In genomic region chr6:31871068-31871659, GRCh38 we compare ENCODE assay signal across 18 cellular contexts. TPM values are rescaled to one million over a fixed set of nuclear protein-coding genes. Genes with fewer than 3 reads are reported as not detected.
DNase-seq lines count a peak whose midpoint lies in the region; ATAC-seq and TF ChIP-seq lines count a peak whose summit lies in the region.
"Had no signal": no experiment of that assay in that cellular context is flagged by ENCODE, and none has a peak within 500 bp of the region (broad histone marks: within the 10 kb centered on the region; RNA-seq: fewer than 3 reads in every experiment).

No MANE protein-coding gene starts in this region.

- H4K91ac ChIP-seq in mesenchymal stem cell (ENCODE audit: low read length): peak overlapping the region; percentile 35

- H3K4me1 ChIP-seq in HEK293 (ENCODE audit: control insufficient read depth, insufficient read depth, low read length) (peaks cover 2% of the 10 kb centered on the region; the same call in 1 of the 2 replicates), mesenchymal stem cell (ENCODE audit: control insufficient read depth, insufficient read depth, low read depth, low read length) (peaks cover 17% of the 10 kb centered on the region), vagina (peaks cover 8% of the 10 kb centered on the region)
- H3K4me1 ChIP-seq: testis had no signal

- H2AK5ac ChIP-seq in mesenchymal stem cell (ENCODE audit: low read length, severe bottlenecking): no peak overlapping the region

- H3K18ac ChIP-seq in mesenchymal stem cell (ENCODE audit: low read depth in 1 of 2, low read length in 2 of 2): peak overlapping the region in 1 of 2 experiments; percentile 46

- no peak for TF ChIP-seq CTCF in HEK293 (tag by site-specific recombination; IDR thresholded peaks at IDR 0.05)
- no peak for TF ChIP-seq CTCF in vagina (IDR thresholded peaks at IDR 0.05)

- H3K79me1 ChIP-seq in mesenchymal stem cell (replicated peaks; ENCODE audit: low read length, poor library complexity, severe bottlenecking): no peaks in the 10 kb centered on the region

- H3K14ac ChIP-seq in mesenchymal stem cell (ENCODE audit: low read length in 2 of 2): peak overlapping the region in 1 of 2 experiments; percentile 67

- H3K23ac ChIP-seq in mesenchymal stem cell (ENCODE audit: low read length in 2 of 2): no peak overlapping the region

- peak overlapping the region in 1 of 2 experiments; percentile 25 for H2BK12ac ChIP-seq in mesenchymal stem cell (ENCODE audit: low read length in 2 of 2)

- H3K4ac ChIP-seq in mesenchymal stem cell (ENCODE audit: low read depth in 1 of 2, low read length in 2 of 2): no peak overlapping the region

- H3K36me3 ChIP-seq in HEK293 (ENCODE audit: control insufficient read depth in 2 of 2, insufficient read depth in 1 of 2, low read length in 2 of 2) (no peaks in the 10 kb centered on the region), mesenchymal stem cell (ENCODE audit: control insufficient read depth in 1 of 2, insufficient read depth in 2 of 2, low read depth in 1 of 2, low read length in 2 of 2) (no peaks in the 10 kb centered on the region), vagina (no peaks in the 10 kb centered on the region)

- H3K27me3 ChIP-seq in mesenchymal stem cell (ENCODE audit: control insufficient read depth in 1 of 2, insufficient read depth in 1 of 2, low read length in 2 of 2): peaks cover 0 to 23% of the 10 kb centered on the region in 2 experiments
- no peaks in the 10 kb centered on the region for H3K27me3 ChIP-seq in vagina
- H3K27me3 ChIP-seq: testis had no signal

- H3K4me2 ChIP-seq in mesenchymal stem cell (ENCODE audit: low read length, poor library complexity, severe bottlenecking): no peak overlapping the region

- H3K9ac ChIP-seq in mesenchymal stem cell (ENCODE audit: low read length): no peak overlapping the region

- POLR2A ChIA-PET in HEK293 (lab: Yijun Ruan, JAX): interaction anchor here (1.5 to 2.0 kb wide), 2 partner anchors 8 to 44 kb away, joined by 4 to 8 read pairs; partner anchors contain the start of genes HSPA1B and NEU1

- intact Hi-C loops in vagina (cut with DNase I): no loop called here

- H3K9me3 ChIP-seq in HEK293 (ENCODE audit: control insufficient read depth, insufficient read depth, low read depth, low read length) (no peaks in the 10 kb centered on the region), mesenchymal stem cell (ENCODE audit: control insufficient read depth, low read length) (no peaks in the 10 kb centered on the region), vagina (no peaks in the 10 kb centered on the region)
- H3K9me3 ChIP-seq: testis had no signal

- no peak for TF ChIP-seq POLR2A in vagina (IDR thresholded peaks at IDR 0.05)

- H3K4me3 ChIP-seq in HEK293 (ENCODE audit: low read depth, low read length) (no peak overlapping the region), mesenchymal stem cell (ENCODE audit: insufficient read depth in 1 of 2, low read depth in 1 of 2, low read length in 2 of 2) (no peak overlapping the region), vagina (no peak overlapping the region)
- H3K4me3 ChIP-seq: testis had no signal

- no peak for ATAC-seq in GM21619 (IDR thresholded peaks at IDR 0.05; ENCODE audit: unreplicated experiment)
- ATAC-seq: activated CD4-positive, CD25-positive, alpha-beta regulatory T cell treated with anti-CD3 and anti-CD28 coated beads, Interleukin-2, amount 50 U/mL, for 24 hours; T-cell had no signal

- WGBS in mesenchymal stem cell: 59% methylated on average over 8 of the region's 9 CpGs

- peak; percentile 40 for DNase-seq in astrocyte of the hippocampus (ENCODE audit: low read depth, low spot score)
- no peak for DNase-seq in mesenchymal stem cell
- no peak for DNase-seq in vagina (ENCODE audit: extremely low spot score in 2 of 2)
- DNase-seq in HuH-7.5 (ENCODE audit: low spot score): no peak
- no peak for DNase-seq in NCI-H1105 (lab: John Stamatoyannopoulos, UW)
- DNase-seq: activated naive CD4-positive, alpha-beta T cell treated with anti-CD3 and anti-CD28 coated beads, Interleukin-2, amount 10 ng/mL, durations not matched to agents 7 days and 5 days; central memory CD4-positive, alpha-beta T cell; COR-L47; glutamatergic neuron; KBM-7; kidney glomerular epithelial cell; NCI-H1436; NCI-H446 treated with DMSO at 0.1 percent for 48 hours; T-cell; testis had no signal

- H2BK5ac ChIP-seq in mesenchymal stem cell (ENCODE audit: low read depth, low read length, poor library complexity, severe bottlenecking): no peak overlapping the region

- H2AFZ ChIP-seq in mesenchymal stem cell (ENCODE audit: low read depth, low read length): peak overlapping the region; percentile 66

- H4K8ac ChIP-seq in mesenchymal stem cell (ENCODE audit: low read length): peak overlapping the region; percentile 38

- CTCF ChIA-PET in HEK293 (lab: Yijun Ruan, JAX): interaction anchor here (1.5 kb wide), 1 partner anchor 17 kb away, joined by 3 read pairs; no protein-coding TSS in a partner anchor

- no peak overlapping the region for H3K27ac ChIP-seq in HEK293 (ENCODE audit: extremely low read depth, low read depth, low read length)
- no peak overlapping the region for H3K27ac ChIP-seq in mesenchymal stem cell (ENCODE audit: low read length, poor library complexity, severe bottlenecking)
- peak overlapping the region; percentile 39 for H3K27ac ChIP-seq in vagina
- H3K27ac ChIP-seq: testis had no signal

- peak overlapping the region; percentile 56 for H2BK15ac ChIP-seq in mesenchymal stem cell (ENCODE audit: low read depth, poor library complexity, severe bottlenecking)

- no peak overlapping the region for H2BK120ac ChIP-seq in mesenchymal stem cell (ENCODE audit: low read depth, low read length)

TF ChIP-seq in HEK293, 187 proteins besides CTCF, POLR2A, EP300 and RAD21 (continues in another document):
- no peak for TF ChIP-seq ZNF518A (tag by site-specific recombination; conservative IDR thresholded peaks at IDR 0.05; ENCODE audit: low read depth)
- no peak for TF ChIP-seq ZBTB6 (tag by site-specific recombination; IDR thresholded peaks at IDR 0.05)
- TF ChIP-seq ZNF449 (tag by site-specific recombination; IDR thresholded peaks at IDR 0.05): no peak

RNA-seq across cellular contexts. Expression of gene SLC44A4, which starts 7.6 kb away (rescaled TPM):
- polyA plus RNA-seq in mesenchymal stem cell (2013, experiment 1 of 2): 0.03 TPM
- polyA plus RNA-seq in mesenchymal stem cell (2013, experiment 2 of 2): not detected
- 5.9 TPM for total RNA-seq in vagina

RNA-seq across cellular contexts. Expression of gene NEU1, which starts 8.5 kb away (rescaled TPM):
- polyA plus RNA-seq in mesenchymal stem cell (2013, experiment 1 of 2): 140 TPM
- 145 TPM for polyA plus RNA-seq in mesenchymal stem cell (2013, experiment 2 of 2)
- total RNA-seq in vagina: 26.0 TPM

RNA-seq across cellular contexts. Expression of gene EHMT2, which starts 26.3 kb away (rescaled TPM):
- polyA plus RNA-seq in mesenchymal stem cell (2013, experiment 1 of 2): 34.5 TPM
- polyA plus RNA-seq in mesenchymal stem cell (2013, experiment 2 of 2): 33.2 TPM
- total RNA-seq in vagina: 45.2 TPM

RNA-seq across cellular contexts. Expression of gene ZBTB12, which starts 30.7 kb away (rescaled TPM):
- polyA plus RNA-seq in mesenchymal stem cell (2013, experiment 1 of 2): 2.8 TPM
- polyA plus RNA-seq in mesenchymal stem cell (2013, experiment 2 of 2): 2.8 TPM
- 1.7 TPM for total RNA-seq in vagina

RNA-seq across cellular contexts. Expression of gene HSPA1B, which starts 43.6 kb away (rescaled TPM):
- 29.0 TPM for polyA plus RNA-seq in mesenchymal stem cell (2013, experiment 1 of 2)
- 26.7 TPM for polyA plus RNA-seq in mesenchymal stem cell (2013, experiment 2 of 2)
- 466 TPM for total RNA-seq in vagina
